ENCODE assay signal across 12 cellular contexts in genomic region chr10:53111529-53111928, GRCh38.
DNase-seq lines count a peak whose midpoint lies in the region; TF ChIP-seq lines count a peak whose summit lies in the region.
"Had no signal": no experiment of that assay in that cellular context is flagged by ENCODE, and none has a peak within 500 bp of the region (broad histone marks: within the 10 kb centered on the region; RNA-seq: fewer than 3 reads in every experiment).

No MANE protein-coding gene starts in this region.

- no peaks in the 10 kb centered on the region for H3K27me3 ChIP-seq in spleen (replicated peaks in 1 of 7)

- H3K4me3 ChIP-seq in spleen = no peak overlapping the region
- H3K4me3 ChIP-seq: thoracic aorta had no signal

- WGBS in spleen, 5 donors = 54 to 79% (median 63%) methylated on average over 5 of the region's 5 CpGs

- no peak overlapping the region for H3K27ac ChIP-seq in spleen
- H3K27ac ChIP-seq: thoracic aorta had no signal

- no peaks in the 10 kb centered on the region for H3K36me3 ChIP-seq in spleen
- H3K36me3 ChIP-seq: thoracic aorta had no signal

- H3K9me3 ChIP-seq in spleen = peaks cover 0 to 18% (median 4%) of the 10 kb centered on the region in 8 donors
- H3K9me3 ChIP-seq: thoracic aorta had no signal

- no peak for TF ChIP-seq POLR2A in spleen (IDR thresholded peaks at IDR 0.05)

- peak; percentile 2 for DNase-seq in stimulated activated CD4-positive, alpha-beta T cell treated with anti-CD3 and anti-CD28 coated beads, Interleukin-15, amount 100 ng/mL, for 24 hours
- no peak for DNase-seq in stimulated activated CD4-positive, alpha-beta T cell treated with anti-CD3 and anti-CD28 coated beads, Interleukin-4, amount 100 ng/mL, for 4 hours
- DNase-seq in H4 (ENCODE audit: low spot score) (peak; percentile 24), SHP77 treated with DMSO at 0.1 percent for 48 hours (lab: John Stamatoyannopoulos, UW) (peak; percentile 2), spleen (peak; percentile 62), NCI-H1417 (lab: John Stamatoyannopoulos, UW) (no peak), NCI-H446 (lab: John Stamatoyannopoulos, UW) (no peak)
- no peak for DNase-seq in activated CD8-positive, alpha-beta memory T cell treated with anti-CD3 and anti-CD28 coated beads, Interleukin-2, amount 50 U/mL, for 4 hours
- DNase-seq: activated gamma-delta T cell treated with Interleukin-2 at 50 U/mL for 16 hours, NCI-H187 treated with DMSO at 0.1 percent for 48 hours, NCI-H524 treated with DMSO at 0.1 percent for 48 hours had no signal

- intact Hi-C loops in spleen (cut with DNase I; ENCODE audit: low total_unique reads) = no loop called here

- H3K4me1 ChIP-seq in spleen = no peaks in the 10 kb centered on the region

- no peak for TF ChIP-seq CTCF in spleen (IDR thresholded peaks at IDR 0.05 in 8 of 11, conservative IDR thresholded peaks at IDR 0.05 in 3 of 11)

Comparison
In these comparisons a context has a peak if more than half of its experiments do, and no peak if none do; other contexts are left out.
1. DNase-seq: peak in stimulated activated CD4-positive, alpha-beta T cell treated with anti-CD3 and anti-CD28 coated beads, Interleukin-15, amount 100 ng/mL, for 24 hours (single experiment), H4 (single experiment), SHP77 treated with DMSO at 0.1 percent for 48 hours (single experiment) and spleen (single experiment); none in stimulated activated CD4-positive, alpha-beta T cell treated with anti-CD3 and anti-CD28 coated beads, Interleukin-4, amount 100 ng/mL, for 4 hours (0 of 2), activated CD8-positive, alpha-beta memory T cell treated with anti-CD3 and anti-CD28 coated beads, Interleukin-2, amount 50 U/mL, for 4 hours (single experiment), NCI-H1417 (0 of 3) and NCI-H446 (0 of 2).